In the genomic region with DNA sequence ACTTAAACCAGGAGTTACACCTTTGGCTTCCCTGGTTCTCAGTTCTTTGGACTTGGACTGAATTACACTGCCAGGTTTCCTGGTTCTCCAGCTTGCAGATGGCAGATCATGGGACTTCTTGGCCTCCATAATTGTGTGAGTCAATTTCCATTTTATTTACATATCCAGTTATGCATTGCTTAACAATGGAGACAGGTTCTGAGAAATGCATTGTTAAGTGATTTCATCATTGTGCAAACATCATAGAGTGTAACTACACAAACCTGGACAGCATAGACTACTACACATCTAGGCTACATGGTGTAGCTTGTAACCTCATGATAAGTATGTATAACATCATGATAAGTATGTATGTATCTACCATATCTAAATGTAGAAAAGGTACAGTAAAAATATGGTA, we compare ENCODE assay signal across 16 cellular contexts.
A peak's percentile ranks its signal among the peaks of the same experiment; 100 is the strongest.
DNase-seq lines count a peak whose midpoint lies in the region; ATAC-seq, FAIRE-seq and TF ChIP-seq lines count a peak whose summit lies in the region.
"Had no signal": no experiment of that assay in that cellular context is flagged by ENCODE, and none has a peak within 500 bp of the region (broad histone marks: within the 10 kb centered on the region; RNA-seq: fewer than 3 reads in every experiment).

No MANE protein-coding gene starts in this region.

- TF ChIP-seq CTCF in pancreas (IDR thresholded peaks at IDR 0.05): no peak
- no peak for TF ChIP-seq CTCF in left lung (IDR thresholded peaks at IDR 0.05)

- H3K27ac ChIP-seq in pancreas (no peak overlapping the region), left lung (no peak overlapping the region)
- H3K27ac ChIP-seq: BLaER1 treated with 17β-estradiol and CSF1 and Interleukin-3, amounts not matched to agents 10 nM and 100 nM; tibial artery had no signal

- no peak for FAIRE-seq in pancreas (lab: Jason Lieb, UNC)

- no peaks in the 10 kb centered on the region for H3K9me3 ChIP-seq in pancreas
- no peaks in the 10 kb centered on the region for H3K9me3 ChIP-seq in left lung
- H3K9me3 ChIP-seq: BLaER1 treated with 17β-estradiol and CSF1 and Interleukin-3, amounts not matched to agents 10 nM and 100 nM; tibial artery had no signal

- H3K4me1 ChIP-seq in pancreas (peaks cover 0 to 5% (median 0%) of the 10 kb centered on the region in 3 donors), left lung (no peaks in the 10 kb centered on the region)

- H3K36me3 ChIP-seq in pancreas (no peaks in the 10 kb centered on the region), left lung (no peaks in the 10 kb centered on the region)
- H3K36me3 ChIP-seq: BLaER1 treated with 17β-estradiol and CSF1 and Interleukin-3, amounts not matched to agents 10 nM and 100 nM; tibial artery had no signal

- peak; percentile 15 for TF ChIP-seq POLR2A in GM18505 (IDR thresholded peaks at IDR 0.05; ENCODE audit: borderline replicate concordance, extremely low read depth, insufficient read depth, insufficient read length)

- no peaks in the 10 kb centered on the region for H3K27me3 ChIP-seq in pancreas
- H3K27me3 ChIP-seq in left lung: no peaks in the 10 kb centered on the region
- H3K27me3 ChIP-seq: BLaER1 treated with 17β-estradiol and CSF1 and Interleukin-3, amounts not matched to agents 10 nM and 100 nM; tibial artery had no signal

- DNase-seq in NCI-H774 (lab: John Stamatoyannopoulos, UW): peak; percentile 23
- no peak for DNase-seq in pancreas
- DNase-seq in superior temporal gyrus (ENCODE audit: extremely low spot score): no peak
- no peak for DNase-seq in left lung
- no peak for DNase-seq in Ammon's horn (ENCODE audit: low spot score)
- DNase-seq: activated CD4-positive, alpha-beta T cell treated with anti-CD3 and anti-CD28 coated beads for 4 hours; activated naive CD4-positive, alpha-beta T cell; Kasumi-1; naive thymus-derived CD4-positive, alpha-beta T cell; NCI-H146; NCI-H510A; tibial artery had no signal

- intact Hi-C loops in pancreas (cut with DNase I): no loop called here
- intact Hi-C loops in left lung (cut with DNase I): no loop called here

- no peak for ATAC-seq in GM18505 (IDR thresholded peaks at IDR 0.05; ENCODE audit: unreplicated experiment)
- peak; percentile 92 for ATAC-seq in esophagus mucosa
- ATAC-seq in pancreas: peak in 3 of 4 donors; percentile 24 to 58 (median 33)
- no peak for ATAC-seq in left lung
- ATAC-seq: naive thymus-derived CD4-positive, alpha-beta T cell had no signal

- H3K4me3 ChIP-seq in pancreas (no peak overlapping the region), left lung (no peak overlapping the region)
- H3K4me3 ChIP-seq: BLaER1 treated with 17β-estradiol and CSF1 and Interleukin-3, amounts not matched to agents 10 nM and 100 nM; smooth muscle cell; tibial artery had no signal

Comparison
In these comparisons a context has a peak if more than half of its experiments do, and no peak if none do; other contexts are left out.
1. ATAC-seq: peak in esophagus mucosa (single experiment) and pancreas (3 of 4); none in GM18505 (single experiment) and left lung (single experiment).